Comparison of ENCODE assay signal across 1 cellular context in genomic region chr19:47005873-47006272, GRCh38.
TF ChIP-seq lines count a peak whose summit lies in the region.

No MANE protein-coding gene starts in this region.

TF ChIP-seq in H1, 55 proteins besides CTCF, POLR2A, EP300 and RAD21:
- TF ChIP-seq SRF (IDR thresholded peaks at IDR 0.05; ENCODE audit: low read depth, low read length), result peak; percentile 78
- peak; percentile 71 for TF ChIP-seq CREB1 (IDR thresholded peaks at IDR 0.05)
- TF ChIP-seq ZNF274 (IDR thresholded peaks at IDR 0.05; ENCODE audit: borderline replicate concordance, extremely low read depth, low read length), result no peak
- peak; percentile 36; the same call in 1 of the 2 replicates for TF ChIP-seq KDM1A (IDR thresholded peaks at IDR 0.05; ENCODE audit: borderline replicate concordance, low read length)
TF ChIP-seq in H1: peak in this region for 3.
